ENCODE assay signal across 24 cellular contexts in the genomic region with DNA sequence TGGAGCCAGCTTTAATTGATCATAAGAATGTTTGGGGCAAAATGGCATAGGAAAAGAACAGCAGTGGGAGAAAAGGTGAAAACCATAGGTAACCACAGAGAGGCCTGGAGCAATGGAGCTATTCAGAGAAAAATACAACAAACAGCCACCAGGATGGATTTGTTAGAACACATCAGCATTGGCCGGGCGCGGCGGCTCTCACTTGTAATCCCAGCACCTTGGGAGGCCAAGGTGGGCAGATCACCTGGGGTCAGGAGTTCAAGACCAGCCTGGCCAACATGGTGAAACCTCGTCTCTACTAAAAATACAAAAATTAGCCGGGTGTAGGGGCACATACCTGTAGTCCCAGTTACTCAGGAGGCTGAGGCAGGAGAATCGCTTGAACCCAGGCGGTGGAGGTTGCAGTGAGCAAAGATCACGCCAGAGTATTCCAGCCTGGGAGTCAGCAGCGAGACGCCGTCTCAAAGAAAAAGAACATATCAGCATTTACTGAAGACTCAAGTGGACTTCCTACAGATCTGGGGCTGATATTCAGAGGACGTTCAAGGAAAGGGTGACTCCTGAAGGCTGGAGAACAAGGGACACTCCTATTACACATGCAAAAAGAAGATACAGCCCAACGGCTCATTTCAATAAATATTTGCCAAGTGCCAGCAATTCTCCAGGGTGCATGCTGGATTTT. TPM values are rescaled to one million over a fixed set of nuclear protein-coding genes. Genes with fewer than 3 reads are reported as not detected.
A peak's percentile ranks its signal among the peaks of the same experiment; 100 is the strongest.
DNase-seq lines count a peak whose midpoint lies in the region; ATAC-seq and TF ChIP-seq lines count a peak whose summit lies in the region.
"Had no signal": no experiment of that assay in that cellular context is flagged by ENCODE, and none has a peak within 500 bp of the region (broad histone marks: within the 10 kb centered on the region; RNA-seq: fewer than 3 reads in every experiment).

No MANE protein-coding gene starts in this region.

- H3K4me1 Mint-ChIP-seq in activated naive CD4-positive, alpha-beta T cell treated with anti-CD3 and anti-CD28 coated beads, Interleukin-2, amount 10 ng/mL, durations not matched to agents 7 days and 5 days, result no peaks in the 10 kb centered on the region
- peaks cover 18% of the 10 kb centered on the region for H3K4me1 Mint-ChIP-seq in WTC11

- POLR2A ChIA-PET in WTC11 (lab: Charles Lee), result no interaction called here

- no peaks in the 10 kb centered on the region for H3K27me3 ChIP-seq in suprapubic skin
- H3K27me3 ChIP-seq: BLaER1 treated with 17β-estradiol and CSF1 and Interleukin-3, amounts not matched to agents 10 nM and 100 nM had no signal

- no peak for TF ChIP-seq EP300 in suprapubic skin (IDR thresholded peaks at IDR 0.05)

- CTCF ChIA-PET in activated naive CD4-positive, alpha-beta T cell treated with anti-CD3 and anti-CD28 coated beads, Interleukin-2, amount 10 ng/mL, durations not matched to agents 7 days and 5 days (lab: Charles Lee), result no interaction called here
- CTCF ChIA-PET in WTC11 (lab: Charles Lee), result interaction anchor here (0.7 to 1.0 kb wide), 2 partner anchors 58 to 76 kb away, joined by 3 to 4 read pairs; no protein-coding TSS in a partner anchor

- no peak for DNase-seq in activated naive CD4-positive, alpha-beta T cell treated with anti-CD3 and anti-CD28 coated beads, Interleukin-2, amount 10 ng/mL, durations not matched to agents 7 days and 5 days
- no peak for DNase-seq in activated naive CD4-positive, alpha-beta T cell treated with anti-CD3 and anti-CD28 coated beads, Interleukin-2, amount 50 U/mL, for 72 hours (ENCODE audit: low spot score in 2 of 2)
- peak; percentile 9 for DNase-seq in WTC11 (ENCODE audit: low spot score)
- DNase-seq in mesenteric fat pad (ENCODE audit: low spot score), result peak; percentile 41
- peak; percentile 28 for DNase-seq in suprapubic skin (ENCODE audit: low spot score in 2 of 2)
- no peak for DNase-seq in stimulated activated CD4-positive, alpha-beta T cell treated with anti-CD3 and anti-CD28 coated beads, Interleukin-4, amount 100 ng/mL, for 4 hours
- DNase-seq in MV-4-11 (lab: John Stamatoyannopoulos, UW), result no peak
- DNase-seq: AML-193; CD4-positive, alpha-beta T cell; COR-L47; EL; GDM1; KBM-7; NCI-H1105 treated with DMSO at 0.1 percent for 48 hours; NCI-H146; NCI-H1930; NCI-H446; NK-92 treated with Interleukin-12 subunit alpha and Interleukin-12 subunit beta, amount 100 ng/mL, for 24 hours; PC-3 had no signal

- no peaks in the 10 kb centered on the region for H3K27me3 Mint-ChIP-seq in activated naive CD4-positive, alpha-beta T cell treated with anti-CD3 and anti-CD28 coated beads, Interleukin-2, amount 10 ng/mL, durations not matched to agents 7 days and 5 days
- no peaks in the 10 kb centered on the region for H3K27me3 Mint-ChIP-seq in WTC11 (ENCODE audit: low read depth)
- H3K27me3 Mint-ChIP-seq: CD4-positive, alpha-beta T cell had no signal

- TF ChIP-seq POLR2A in suprapubic skin (IDR thresholded peaks at IDR 0.05), result no peak

- no peaks in the 10 kb centered on the region for H3K9me3 Mint-ChIP-seq in activated naive CD4-positive, alpha-beta T cell treated with anti-CD3 and anti-CD28 coated beads, Interleukin-2, amount 10 ng/mL, durations not matched to agents 7 days and 5 days
- H3K9me3 Mint-ChIP-seq in activated naive CD4-positive, alpha-beta T cell treated with anti-CD3 and anti-CD28 coated beads, Interleukin-2, amount 50 U/mL, for 72 hours, result no peaks in the 10 kb centered on the region
- no peaks in the 10 kb centered on the region for H3K9me3 Mint-ChIP-seq in WTC11
- H3K9me3 Mint-ChIP-seq: CD4-positive, alpha-beta T cell had no signal

- peak overlapping the region; percentile 6 for H3K27ac Mint-ChIP-seq in activated naive CD4-positive, alpha-beta T cell treated with anti-CD3 and anti-CD28 coated beads, Interleukin-2, amount 10 ng/mL, durations not matched to agents 7 days and 5 days
- H3K27ac Mint-ChIP-seq in activated naive CD4-positive, alpha-beta T cell treated with anti-CD3 and anti-CD28 coated beads, Interleukin-2, amount 50 U/mL, for 72 hours, result peak overlapping the region in 1 of 2 donors; percentile 50
- no peak overlapping the region for H3K27ac Mint-ChIP-seq in WTC11
- H3K27ac Mint-ChIP-seq: CD4-positive, alpha-beta T cell had no signal

- H3K27ac ChIP-seq in suprapubic skin, result no peak overlapping the region
- H3K27ac ChIP-seq: A549; BLaER1 treated with 17β-estradiol and CSF1 and Interleukin-3, amounts not matched to agents 10 nM and 100 nM had no signal

- H3K9me3 ChIP-seq in suprapubic skin, result no peaks in the 10 kb centered on the region
- H3K9me3 ChIP-seq: A549; BLaER1 treated with 17β-estradiol and CSF1 and Interleukin-3, amounts not matched to agents 10 nM and 100 nM had no signal

- no peak overlapping the region for H3K4me3 Mint-ChIP-seq in activated naive CD4-positive, alpha-beta T cell treated with anti-CD3 and anti-CD28 coated beads, Interleukin-2, amount 10 ng/mL, durations not matched to agents 7 days and 5 days
- H3K4me3 Mint-ChIP-seq in WTC11, result no peak overlapping the region
- H3K4me3 Mint-ChIP-seq: CD4-positive, alpha-beta T cell had no signal

- peaks cover 4% of the 10 kb centered on the region for H3K4me1 ChIP-seq in suprapubic skin
- H3K4me1 ChIP-seq: A549 had no signal

- no peak for TF ChIP-seq CTCF in WTC11 (IDR thresholded peaks at IDR 0.05)
- no peak for TF ChIP-seq CTCF in suprapubic skin (IDR thresholded peaks at IDR 0.05)

- H3K36me3 ChIP-seq in suprapubic skin, result peaks cover 51% of the 10 kb centered on the region

- H3K36me3 Mint-ChIP-seq in activated naive CD4-positive, alpha-beta T cell treated with anti-CD3 and anti-CD28 coated beads, Interleukin-2, amount 10 ng/mL, durations not matched to agents 7 days and 5 days, result peaks cover 42% of the 10 kb centered on the region
- peaks cover 19 to 34% of the 10 kb centered on the region in 2 donors for H3K36me3 Mint-ChIP-seq in activated naive CD4-positive, alpha-beta T cell treated with anti-CD3 and anti-CD28 coated beads, Interleukin-2, amount 50 U/mL, for 72 hours
- peaks cover 18% of the 10 kb centered on the region for H3K36me3 Mint-ChIP-seq in WTC11

- no peak for ATAC-seq in activated naive CD4-positive, alpha-beta T cell treated with anti-CD3 and anti-CD28 coated beads, Interleukin-2, amount 50 U/mL, for 72 hours
- ATAC-seq in WTC11 (no peak), HG02840 (IDR thresholded peaks at IDR 0.05; ENCODE audit: low FRiP score, unreplicated experiment) (no peak)
- ATAC-seq: GM12878, PC-3, SK-N-SH treated with all-trans-retinoic acid at 6 μM for 48 hours had no signal

- WGBS in suprapubic skin, result 94% methylated on average over 14 of the region's 14 CpGs

- no peak overlapping the region for H3K4me3 ChIP-seq in suprapubic skin
- H3K4me3 ChIP-seq: A549; BLaER1 treated with 17β-estradiol and CSF1 and Interleukin-3, amounts not matched to agents 10 nM and 100 nM; GM12878 had no signal

TF ChIP-seq in WTC11, 78 proteins besides CTCF, POLR2A, EP300 and RAD21 (continues in another document):
- TF ChIP-seq, protein P1, sequence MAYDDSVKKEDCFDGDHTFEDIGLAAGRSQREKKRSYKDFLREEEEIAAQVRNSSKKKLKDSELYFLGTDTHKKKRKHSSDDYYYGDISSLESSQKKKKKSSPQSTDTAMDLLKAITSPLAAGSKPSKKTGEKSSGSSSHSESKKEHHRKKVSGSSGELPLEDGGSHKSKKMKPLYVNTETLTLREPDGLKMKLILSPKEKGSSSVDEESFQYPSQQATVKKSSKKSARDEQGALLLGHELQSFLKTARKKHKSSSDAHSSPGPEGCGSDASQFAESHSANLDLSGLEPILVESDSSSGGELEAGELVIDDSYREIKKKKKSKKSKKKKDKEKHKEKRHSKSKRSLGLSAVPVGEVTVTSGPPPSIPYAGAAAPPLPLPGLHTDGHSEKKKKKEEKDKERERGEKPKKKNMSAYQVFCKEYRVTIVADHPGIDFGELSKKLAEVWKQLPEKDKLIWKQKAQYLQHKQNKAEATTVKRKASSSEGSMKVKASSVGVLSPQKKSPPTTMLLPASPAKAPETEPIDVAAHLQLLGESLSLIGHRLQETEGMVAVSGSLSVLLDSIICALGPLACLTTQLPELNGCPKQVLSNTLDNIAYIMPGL (CRISPR knock-in tag; IDR thresholded peaks at IDR 0.05), result no peak
- TF ChIP-seq MXD4 (CRISPR knock-in tag; IDR thresholded peaks at IDR 0.05; ENCODE audit: borderline replicate concordance) (no peak), SOX15 (CRISPR knock-in tag; IDR thresholded peaks at IDR 0.05) (no peak), ZNF121 (CRISPR knock-in tag; IDR thresholded peaks at IDR 0.05) (no peak), JUN (CRISPR knock-in tag; IDR thresholded peaks at IDR 0.05) (no peak), IRF2 (CRISPR knock-in tag; IDR thresholded peaks at IDR 0.05; ENCODE audit: borderline replicate concordance, low read depth) (no peak), OVOL2 (CRISPR knock-in tag; IDR thresholded peaks at IDR 0.05; ENCODE audit: borderline replicate concordance) (no peak), ELF4 (CRISPR knock-in tag; IDR thresholded peaks at IDR 0.05; ENCODE audit: low read depth) (no peak), CBFB (CRISPR knock-in tag; IDR thresholded peaks at IDR 0.05; ENCODE audit: low read depth) (no peak)
- TF ChIP-seq, protein P2, sequence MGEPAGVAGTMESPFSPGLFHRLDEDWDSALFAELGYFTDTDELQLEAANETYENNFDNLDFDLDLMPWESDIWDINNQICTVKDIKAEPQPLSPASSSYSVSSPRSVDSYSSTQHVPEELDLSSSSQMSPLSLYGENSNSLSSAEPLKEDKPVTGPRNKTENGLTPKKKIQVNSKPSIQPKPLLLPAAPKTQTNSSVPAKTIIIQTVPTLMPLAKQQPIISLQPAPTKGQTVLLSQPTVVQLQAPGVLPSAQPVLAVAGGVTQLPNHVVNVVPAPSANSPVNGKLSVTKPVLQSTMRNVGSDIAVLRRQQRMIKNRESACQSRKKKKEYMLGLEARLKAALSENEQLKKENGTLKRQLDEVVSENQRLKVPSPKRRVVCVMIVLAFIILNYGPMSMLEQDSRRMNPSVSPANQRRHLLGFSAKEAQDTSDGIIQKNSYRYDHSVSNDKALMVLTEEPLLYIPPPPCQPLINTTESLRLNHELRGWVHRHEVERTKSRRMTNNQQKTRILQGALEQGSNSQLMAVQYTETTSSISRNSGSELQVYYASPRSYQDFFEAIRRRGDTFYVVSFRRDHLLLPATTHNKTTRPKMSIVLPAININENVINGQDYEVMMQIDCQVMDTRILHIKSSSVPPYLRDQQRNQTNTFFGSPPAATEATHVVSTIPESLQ (CRISPR knock-in tag; IDR thresholded peaks at IDR 0.05), result no peak

RNA-seq across cellular contexts. Expression of a gene that starts 20.2 kb away (rescaled TPM):
- total RNA-seq in activated naive CD4-positive, alpha-beta T cell treated with anti-CD3 and anti-CD28 coated beads, Interleukin-2, amount 50 U/mL, for 72 hours, result 100 to 1,000 TPM in 1 of 2 donors, 10 to 100 TPM in 1; 72.3 to 102 TPM
- total RNA-seq in WTC11 (2021) (52.0 to 71.6 TPM (median 57.4 TPM) in 3 replicates), mesenteric fat pad (63.9 TPM), suprapubic skin (10 to 100 TPM; 45.6 to 72.5 (median 57.9) TPM)

RNA-seq across cellular contexts. Expression of a gene that starts 57.7 kb away (rescaled TPM):
- total RNA-seq in activated naive CD4-positive, alpha-beta T cell treated with anti-CD3 and anti-CD28 coated beads, Interleukin-2, amount 50 U/mL, for 72 hours, result 10 to 100 TPM; 27.0 to 32.4 TPM
- total RNA-seq in WTC11 (2021) (29.4 to 36.7 TPM (median 31.4 TPM) in 3 replicates), mesenteric fat pad (29.7 TPM), suprapubic skin (10 to 100 TPM; 34.4 to 86.7 (median 44.2) TPM)

Comparison
In these comparisons a context has a peak if more than half of its experiments do, and no peak if none do; other contexts are left out.
1. DNase-seq: peak in WTC11 (single experiment), mesenteric fat pad (single experiment) and suprapubic skin (2 of 2); none in activated naive CD4-positive, alpha-beta T cell treated with anti-CD3 and anti-CD28 coated beads, Interleukin-2, amount 10 ng/mL, durations not matched to agents 7 days and 5 days (single experiment), activated naive CD4-positive, alpha-beta T cell treated with anti-CD3 and anti-CD28 coated beads, Interleukin-2, amount 50 U/mL, for 72 hours (0 of 2), stimulated activated CD4-positive, alpha-beta T cell treated with anti-CD3 and anti-CD28 coated beads, Interleukin-4, amount 100 ng/mL, for 4 hours (0 of 2) and MV-4-11 (single experiment).